12 cellular contexts compared by ENCODE assay signal in the genomic region with DNA sequence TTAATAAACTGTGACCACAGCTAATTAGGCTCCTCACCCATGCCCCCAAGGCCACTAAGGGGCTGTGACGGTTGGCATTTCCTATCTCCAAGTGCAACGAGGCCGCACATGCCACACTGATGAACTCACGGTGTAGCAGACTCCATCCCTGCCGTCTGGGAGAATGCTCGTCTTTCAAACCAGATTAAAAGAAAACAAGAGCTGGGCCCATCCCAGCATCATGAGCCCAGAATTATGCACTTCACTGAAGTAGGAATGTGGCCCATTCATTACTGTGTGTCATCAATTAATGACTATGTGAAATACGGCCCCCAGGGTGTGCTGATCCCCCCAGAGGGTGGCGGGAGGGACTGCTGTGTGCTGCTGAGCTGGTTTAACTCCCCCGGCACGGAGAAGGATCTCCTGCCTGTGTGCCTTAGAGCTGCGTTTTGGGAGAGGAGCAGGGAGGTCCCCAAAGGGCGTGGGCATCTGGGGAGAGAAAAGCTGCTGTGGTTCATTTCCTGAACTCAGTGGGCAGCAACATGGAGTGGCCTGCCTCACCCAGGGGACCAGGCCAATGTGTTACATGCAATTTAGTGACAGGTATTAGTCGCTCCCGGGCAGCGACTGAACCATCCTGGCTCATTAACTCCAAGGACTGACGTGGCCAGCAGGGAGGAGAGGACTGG.
DNase-seq lines count a peak whose midpoint lies in the region; FAIRE-seq and TF ChIP-seq lines count a peak whose summit lies in the region.
"Had no signal": no experiment of that assay in that cellular context is flagged by ENCODE, and none has a peak within 500 bp of the region (broad histone marks: within the 10 kb centered on the region; RNA-seq: fewer than 3 reads in every experiment).

No MANE protein-coding gene starts in this region.

- no peak for FAIRE-seq in H1 (lab: Jason Lieb, UNC)

- no peak overlapping the region; the same call in 1 of the 2 replicates for H2BK5ac ChIP-seq in H1 (ENCODE audit: low read depth, low read length)

- H4K20me1 ChIP-seq in H1 (replicated peaks in 1 of 2; ENCODE audit: control insufficient read depth in 1 of 2, insufficient read depth in 2 of 2, low read length in 2 of 2): no peaks in the 10 kb centered on the region

- no peak for TF ChIP-seq RAD21 in H1 (IDR thresholded peaks at IDR 0.05 in 1 of 2, conservative IDR thresholded peaks at IDR 0.05 in 1 of 2; ENCODE audit: low read depth in 2 of 2, low read length in 2 of 2)

- no peak overlapping the region for H3K23ac ChIP-seq in H1 (ENCODE audit: insufficient read length)

- TF ChIP-seq CTCF in H1 (IDR thresholded peaks at IDR 0.05; ENCODE audit: control extremely low read depth in 1 of 3, insufficient read depth in 1 of 3, low read depth in 1 of 3, low read length in 3 of 3) (no peak), nephron progenitor cell (IDR thresholded peaks at IDR 0.05) (no peak), RWPE1 (conservative IDR thresholded peaks at IDR 0.05; ENCODE audit: low read depth) (no peak)

- WGBS in H1 (ENCODE audit: extremely low coverage in 1 of 2, insufficient coverage in 1 of 2, insufficient read length in 1 of 2, insufficient replicate concordance in 2 of 2, low coverage in 1 of 2, low lambda C conversion rate in 2 of 2, missing lambda C conversion rate in 1 of 2), 2 experiments: 84% methylated on average over 16 of the region's 16 CpGs; no CpG with 5 or more reads in 1 of the 2 experiments

- H3K18ac ChIP-seq in H1 (ENCODE audit: extremely low read depth, low read length): no peak overlapping the region

- H2BK120ac ChIP-seq in H1 (replicated peaks; ENCODE audit: low read depth, low read length): no peak overlapping the region

- H3K4me3 ChIP-seq in H1 (ENCODE audit: extremely low read depth in 1 of 4, insufficient read depth in 2 of 4, low read depth in 3 of 4, low read length in 4 of 4): no peak overlapping the region
- H3K4me3 ChIP-seq: coronary artery had no signal

- peaks cover 31% of the 10 kb centered on the region for H3K27me3 Mint-ChIP-seq in nephron progenitor cell (ENCODE audit: low read depth, poor library complexity)

- peak overlapping the region; percentile 51 for H3K4me3 Mint-ChIP-seq in nephron progenitor cell
- H3K4me3 Mint-ChIP-seq: B cell had no signal

- peak overlapping the region; percentile 54; the same call in 1 of the 2 replicates for H2BK15ac ChIP-seq in H1 (ENCODE audit: low read length)

- no peaks in the 10 kb centered on the region for H3K36me3 Mint-ChIP-seq in nephron progenitor cell (ENCODE audit: low read depth)

- H2BK12ac ChIP-seq in H1 (ENCODE audit: low read depth, low read length): 0 out of 2 replicates have a peak overlapping the region, but pooled peaks have one; percentile 4

- H3K79me2 ChIP-seq in H1 (ENCODE audit: control insufficient read depth in 1 of 2, insufficient read depth in 2 of 2, low read length in 2 of 2): no peaks in the 10 kb centered on the region

- H3K4me1 Mint-ChIP-seq in nephron progenitor cell: peaks cover 82% of the 10 kb centered on the region
- H3K4me1 Mint-ChIP-seq: B cell had no signal

- 0 out of 2 replicates have a peak overlapping the region, but pooled peaks have one; percentile 60 for H2AK5ac ChIP-seq in H1 (ENCODE audit: low read depth, low read length)

- H3K79me1 ChIP-seq in H1 (ENCODE audit: low read depth, low read length): no peaks in the 10 kb centered on the region

- no peak for TF ChIP-seq EP300 in H1 (IDR thresholded peaks at IDR 0.05; ENCODE audit: borderline replicate concordance in 1 of 2, low read depth in 2 of 2, low read length in 2 of 2)

- H4K8ac ChIP-seq in H1 (ENCODE audit: extremely low read depth, insufficient read depth, low read length): no peak overlapping the region

- POLR2A ChIA-PET in H1 (lab: Charles Lee; ENCODE audit: partially characterized antibody) (no interaction called here), RWPE1 (lab: Yijun Ruan, JAX; ENCODE audit: low non-redundant PET) (no interaction called here)

- CTCF ChIA-PET in H1 (lab: Charles Lee; ENCODE audit: partially characterized antibody) (interaction anchor here (1.8 to 2.8 kb wide), 3 partner anchors 9 to 100 kb away, joined by 5 to 16 read pairs (median 8); no protein-coding TSS in a partner anchor), RWPE1 (lab: Yijun Ruan, JAX) (interaction anchor here (0.6 kb wide), 1 partner anchor 101 kb away, joined by 3 read pairs; no protein-coding TSS in a partner anchor)

- peaks cover 16% of the 10 kb centered on the region for H3K9me3 Mint-ChIP-seq in nephron progenitor cell

- H3K27ac Mint-ChIP-seq in nephron progenitor cell: peak overlapping the region; percentile 90
- H3K27ac Mint-ChIP-seq: B cell had no signal

- TF ChIP-seq POLR2A in H1 (IDR thresholded peaks at IDR 0.05; ENCODE audit: control extremely low read depth in 1 of 2, low read depth in 2 of 2, low read length in 2 of 2): no peak

- no peaks in the 10 kb centered on the region; a peak in 1 of 7 replicates for H3K27me3 ChIP-seq in H1 (replicated peaks in 1 of 4; ENCODE audit: control insufficient read depth in 3 of 4, extremely low read depth in 1 of 4, insufficient read depth in 3 of 4, low read length in 3 of 4)

- no peak overlapping the region for H4K91ac ChIP-seq in H1 (replicated peaks; ENCODE audit: insufficient read length, low read length)

- H3K4me2 ChIP-seq in H1 (ENCODE audit: insufficient read depth in 1 of 2, low read depth in 2 of 2, low read length in 2 of 2): no peak overlapping the region

- no peaks in the 10 kb centered on the region; a peak in 2 of 7 replicates for H3K4me1 ChIP-seq in H1 (replicated peaks in 1 of 4; ENCODE audit: control insufficient read depth in 3 of 4, insufficient read depth in 4 of 4, low read length in 3 of 4)

- H2AFZ ChIP-seq in H1 (ENCODE audit: low read length): no peak overlapping the region

- H3K23me2 ChIP-seq in H1 (ENCODE audit: low read depth, low read length): no peaks in the 10 kb centered on the region

- H3K4ac ChIP-seq in H1 (replicated peaks; ENCODE audit: insufficient read length, low read depth, low read length): no peak overlapping the region

- H2BK20ac ChIP-seq in H1 (ENCODE audit: low read length): no peak overlapping the region

- no peak overlapping the region for H3K14ac ChIP-seq in H1 (ENCODE audit: insufficient read length)

- no peak overlapping the region for H3K56ac ChIP-seq in H1 (replicated peaks; ENCODE audit: insufficient read length, low read depth, low read length)

- DNase-seq in AG08395 (ENCODE audit: low spot score) (peak; percentile 66), LHCN-M2 (ENCODE audit: low read depth) (peak; percentile 73), H1 (ENCODE audit: low read depth in 1 of 2, low spot score in 2 of 2) (no peak), nephron progenitor cell (peak; percentile 54), SHP77 (lab: John Stamatoyannopoulos, UW) (no peak), NCI-H1694 treated with DMSO at 0.1 percent for 48 hours (lab: John Stamatoyannopoulos, UW) (no peak), NCI-H748 treated with DMSO at 0.1 percent for 48 hours (lab: John Stamatoyannopoulos, UW) (no peak), RWPE1 (ENCODE audit: low spot score) (no peak)
- DNase-seq: activated effector memory CD4-positive, alpha-beta T cell treated with anti-CD3 and anti-CD28 coated beads, Interleukin-2, amount 50 U/mL, for 16 hours; NCI-H146 had no signal

- no peaks in the 10 kb centered on the region for H3K9me3 ChIP-seq in H1 (ENCODE audit: insufficient read depth in 2 of 2, low read depth in 1 of 2, low read length in 1 of 2)

- no peaks in the 10 kb centered on the region for H3K36me3 ChIP-seq in H1 (ENCODE audit: control insufficient read depth in 2 of 4, insufficient read depth in 4 of 4, low read length in 3 of 4)

- H3K27ac ChIP-seq in H1 (ENCODE audit: low read depth, low read length) (no peak overlapping the region), RWPE1 (no peak overlapping the region)

- no peak overlapping the region for H3K9ac ChIP-seq in H1 (replicated peaks in 1 of 4; ENCODE audit: extremely low read depth in 1 of 4, low read depth in 3 of 4, low read length in 3 of 4)

- no peak overlapping the region for H4K5ac ChIP-seq in H1 (ENCODE audit: insufficient read length, low read depth, low read length)

TF ChIP-seq in H1, 55 proteins besides CTCF, POLR2A, EP300 and RAD21:
- TF ChIP-seq CBX5 (IDR thresholded peaks at IDR 0.05; ENCODE audit: low read depth, low read length) (no peak), RFX5 (IDR thresholded peaks at IDR 0.05; ENCODE audit: borderline replicate concordance, low read depth, low read length) (no peak), CHD2 (IDR thresholded peaks at IDR 0.05; ENCODE audit: low read length) (no peak), SAP30 (IDR thresholded peaks at IDR 0.05; ENCODE audit: insufficient read depth, insufficient replicate concordance, low read length) (no peak)
- TF ChIP-seq, protein P1, sequence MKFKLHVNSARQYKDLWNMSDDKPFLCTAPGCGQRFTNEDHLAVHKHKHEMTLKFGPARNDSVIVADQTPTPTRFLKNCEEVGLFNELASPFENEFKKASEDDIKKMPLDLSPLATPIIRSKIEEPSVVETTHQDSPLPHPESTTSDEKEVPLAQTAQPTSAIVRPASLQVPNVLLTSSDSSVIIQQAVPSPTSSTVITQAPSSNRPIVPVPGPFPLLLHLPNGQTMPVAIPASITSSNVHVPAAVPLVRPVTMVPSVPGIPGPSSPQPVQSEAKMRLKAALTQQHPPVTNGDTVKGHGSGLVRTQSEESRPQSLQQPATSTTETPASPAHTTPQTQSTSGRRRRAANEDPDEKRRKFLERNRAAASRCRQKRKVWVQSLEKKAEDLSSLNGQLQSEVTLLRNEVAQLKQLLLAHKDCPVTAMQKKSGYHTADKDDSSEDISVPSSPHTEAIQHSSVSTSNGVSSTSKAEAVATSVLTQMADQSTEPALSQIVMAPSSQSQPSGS (IDR thresholded peaks at IDR 0.05; ENCODE audit: low read length): no peak

Comparison
In these comparisons a context has a peak if more than half of its experiments do, and no peak if none do; other contexts are left out.
1. DNase-seq: peak in AG08395 (single experiment), LHCN-M2 (single experiment) and nephron progenitor cell (single experiment); none in H1 (0 of 2), SHP77 (0 of 2), NCI-H1694 treated with DMSO at 0.1 percent for 48 hours (single experiment), NCI-H748 treated with DMSO at 0.1 percent for 48 hours (single experiment) and RWPE1 (single experiment).